1 cellular context compared by ENCODE assay signal in the genomic region with DNA sequence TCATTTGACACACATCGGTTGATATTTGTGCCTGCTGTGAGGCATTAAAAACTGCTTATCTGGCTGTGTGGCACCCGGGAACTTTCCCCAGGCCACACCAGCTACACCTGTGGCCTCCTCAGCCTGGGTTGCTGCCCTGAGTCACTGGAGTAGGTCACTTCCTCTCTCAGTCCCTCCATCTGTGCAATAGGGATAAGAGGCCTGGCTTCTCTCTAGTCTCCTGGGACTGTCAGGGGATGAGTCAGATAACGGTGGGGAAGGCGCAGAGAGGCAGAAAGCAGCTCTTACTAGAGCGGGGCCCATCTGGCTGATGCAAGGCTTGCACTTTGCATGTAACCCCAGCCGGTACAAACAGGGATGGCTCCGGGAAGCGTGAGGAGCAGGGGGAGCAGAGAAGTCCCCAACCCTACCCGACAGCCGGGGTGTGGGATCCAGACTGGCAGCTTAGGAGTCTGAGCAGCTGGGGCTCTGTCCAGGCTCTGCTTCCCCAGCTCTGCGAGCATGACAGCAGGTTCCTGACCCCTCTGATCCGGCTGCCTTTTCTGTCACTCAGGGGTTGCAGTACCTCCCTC.
TF ChIP-seq lines count a peak whose summit lies in the region.

No MANE protein-coding gene starts in this region.

TF ChIP-seq in HepG2, 621 proteins besides CTCF, POLR2A, EP300 and RAD21 (continued from another document):
- TF ChIP-seq, protein P1, sequence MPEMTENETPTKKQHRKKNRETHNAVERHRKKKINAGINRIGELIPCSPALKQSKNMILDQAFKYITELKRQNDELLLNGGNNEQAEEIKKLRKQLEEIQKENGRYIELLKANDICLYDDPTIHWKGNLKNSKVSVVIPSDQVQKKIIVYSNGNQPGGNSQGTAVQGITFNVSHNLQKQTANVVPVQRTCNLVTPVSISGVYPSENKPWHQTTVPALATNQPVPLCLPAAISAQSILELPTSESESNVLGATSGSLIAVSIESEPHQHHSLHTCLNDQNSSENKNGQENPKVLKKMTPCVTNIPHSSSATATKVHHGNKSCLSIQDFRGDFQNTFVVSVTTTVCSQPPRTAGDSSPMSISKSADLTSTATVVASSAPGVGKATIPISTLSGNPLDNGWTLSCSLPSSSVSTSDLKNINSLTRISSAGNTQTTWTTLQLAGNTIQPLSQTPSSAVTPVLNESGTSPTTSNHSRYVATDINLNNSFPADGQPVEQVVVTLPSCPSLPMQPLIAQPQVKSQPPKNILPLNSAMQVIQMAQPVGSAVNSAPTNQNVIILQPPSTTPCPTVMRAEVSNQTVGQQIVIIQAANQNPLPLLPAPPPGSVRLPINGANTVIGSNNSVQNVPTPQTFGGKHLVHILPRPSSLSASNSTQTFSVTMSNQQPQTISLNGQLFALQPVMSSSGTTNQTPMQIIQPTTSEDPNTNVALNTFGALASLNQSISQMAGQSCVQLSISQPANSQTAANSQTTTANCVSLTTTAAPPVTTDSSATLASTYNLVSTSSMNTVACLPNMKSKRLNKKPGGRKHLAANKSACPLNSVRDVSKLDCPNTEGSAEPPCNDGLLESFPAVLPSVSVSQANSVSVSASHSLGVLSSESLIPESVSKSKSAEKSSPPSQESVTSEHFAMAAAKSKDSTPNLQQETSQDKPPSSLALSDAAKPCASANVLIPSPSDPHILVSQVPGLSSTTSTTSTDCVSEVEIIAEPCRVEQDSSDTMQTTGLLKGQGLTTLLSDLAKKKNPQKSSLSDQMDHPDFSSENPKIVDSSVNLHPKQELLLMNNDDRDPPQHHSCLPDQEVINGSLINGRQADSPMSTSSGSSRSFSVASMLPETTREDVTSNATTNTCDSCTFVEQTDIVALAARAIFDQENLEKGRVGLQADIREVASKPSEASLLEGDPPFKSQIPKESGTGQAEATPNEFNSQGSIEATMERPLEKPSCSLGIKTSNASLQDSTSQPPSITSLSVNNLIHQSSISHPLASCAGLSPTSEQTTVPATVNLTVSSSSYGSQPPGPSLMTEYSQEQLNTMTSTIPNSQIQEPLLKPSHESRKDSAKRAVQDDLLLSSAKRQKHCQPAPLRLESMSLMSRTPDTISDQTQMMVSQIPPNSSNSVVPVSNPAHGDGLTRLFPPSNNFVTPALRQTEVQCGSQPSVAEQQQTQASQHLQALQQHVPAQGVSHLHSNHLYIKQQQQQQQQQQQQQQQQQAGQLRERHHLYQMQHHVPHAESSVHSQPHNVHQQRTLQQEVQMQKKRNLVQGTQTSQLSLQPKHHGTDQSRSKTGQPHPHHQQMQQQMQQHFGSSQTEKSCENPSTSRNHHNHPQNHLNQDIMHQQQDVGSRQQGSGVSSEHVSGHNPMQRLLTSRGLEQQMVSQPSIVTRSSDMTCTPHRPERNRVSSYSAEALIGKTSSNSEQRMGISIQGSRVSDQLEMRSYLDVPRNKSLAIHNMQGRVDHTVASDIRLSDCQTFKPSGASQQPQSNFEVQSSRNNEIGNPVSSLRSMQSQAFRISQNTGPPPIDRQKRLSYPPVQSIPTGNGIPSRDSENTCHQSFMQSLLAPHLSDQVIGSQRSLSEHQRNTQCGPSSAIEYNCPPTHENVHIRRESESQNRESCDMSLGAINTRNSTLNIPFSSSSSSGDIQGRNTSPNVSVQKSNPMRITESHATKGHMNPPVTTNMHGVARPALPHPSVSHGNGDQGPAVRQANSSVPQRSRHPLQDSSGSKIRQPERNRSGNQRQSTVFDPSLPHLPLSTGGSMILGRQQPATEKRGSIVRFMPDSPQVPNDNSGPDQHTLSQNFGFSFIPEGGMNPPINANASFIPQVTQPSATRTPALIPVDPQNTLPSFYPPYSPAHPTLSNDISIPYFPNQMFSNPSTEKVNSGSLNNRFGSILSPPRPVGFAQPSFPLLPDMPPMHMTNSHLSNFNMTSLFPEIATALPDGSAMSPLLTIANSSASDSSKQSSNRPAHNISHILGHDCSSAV (CRISPR knock-in tag; IDR thresholded peaks at IDR 0.05; ENCODE audit: borderline replicate concordance): no peak
- no peak for TF ChIP-seq ZNF552 (CRISPR knock-in tag; IDR thresholded peaks at IDR 0.05; ENCODE audit: borderline replicate concordance)
TF ChIP-seq in HepG2: peak in this region for 192.
